ENCODE assay signal across 26 cellular contexts in the genomic region with DNA sequence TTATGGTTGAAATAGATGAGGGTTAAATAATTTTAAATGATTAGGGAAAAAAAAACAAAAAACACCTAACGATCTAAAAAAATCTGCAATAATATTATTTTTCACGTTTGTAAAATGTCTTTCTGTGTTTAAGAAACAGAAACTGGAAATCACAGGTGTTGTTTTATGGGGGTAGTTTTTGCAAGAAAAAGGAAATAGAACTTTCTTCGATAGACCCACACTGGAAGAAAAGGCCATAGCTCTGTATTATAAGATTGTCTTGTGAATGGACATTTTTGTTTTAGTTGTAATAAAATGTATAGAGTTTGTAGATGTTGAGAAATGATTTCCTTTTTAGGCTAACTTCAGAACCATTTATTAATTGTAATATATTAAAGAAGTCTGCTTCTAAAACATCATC. TPM values are rescaled to one million over a fixed set of nuclear protein-coding genes. Genes with fewer than 3 reads are reported as not detected.
DNase-seq lines count a peak whose midpoint lies in the region; ATAC-seq, FAIRE-seq and TF ChIP-seq lines count a peak whose summit lies in the region.
"Had no signal": no experiment of that assay in that cellular context is flagged by ENCODE, and none has a peak within 500 bp of the region (broad histone marks: within the 10 kb centered on the region; RNA-seq: fewer than 3 reads in every experiment).

No MANE protein-coding gene starts in this region.

- FAIRE-seq in HepG2 (lab: Jason Lieb, UNC), result no peak
- FAIRE-seq: keratinocyte, pancreas had no signal

- peak overlapping the region; percentile 24; the same call in 1 of the 2 replicates for H3K4me2 ChIP-seq in OCI-LY3 (ENCODE audit: low read length)
- H3K4me2 ChIP-seq in HepG2 (ENCODE audit: low read depth, low read length), result no peak overlapping the region
- H3K4me2 ChIP-seq: PC-9 had no signal

- peaks cover 28% of the 10 kb centered on the region for H3K4me1 ChIP-seq in OCI-LY3 (ENCODE audit: low read length)
- H3K4me1 ChIP-seq in HepG2 (ENCODE audit: insufficient read depth, low read length), result peaks cover 42% of the 10 kb centered on the region

- H3K27me3 ChIP-seq in OCI-LY3 (ENCODE audit: low read depth, low read length) (no peaks in the 10 kb centered on the region), HepG2 (ENCODE audit: control insufficient read depth in 1 of 2, insufficient read depth in 2 of 2, low read length in 2 of 2) (no peaks in the 10 kb centered on the region)
- H3K27me3 ChIP-seq: pancreas, spleen, thyroid gland had no signal

- TF ChIP-seq POLR2A in HepG2 (IDR thresholded peaks at IDR 0.05; ENCODE audit: insufficient read depth in 1 of 2, low read depth in 2 of 2, low read length in 2 of 2), result no peak

- TF ChIP-seq CTCF in OCI-LY3 (IDR thresholded peaks at IDR 0.05; ENCODE audit: low read depth, low read length), result no peak
- no peak for TF ChIP-seq CTCF in HepG2 (CRISPR knock-in tag; IDR thresholded peaks at IDR 0.05)

- H3K36me3 ChIP-seq in OCI-LY3 (replicated peaks; ENCODE audit: low read depth, low read length) (no peaks in the 10 kb centered on the region), HepG2 (replicated peaks in 1 of 2; ENCODE audit: control insufficient read depth in 1 of 2, insufficient read depth in 2 of 2, low read length in 2 of 2) (no peaks in the 10 kb centered on the region)
- H3K36me3 ChIP-seq: pancreas, spleen, thyroid gland had no signal

- BruUV-seq in HepG2 (replicated peaks; lab: Mats Ljungman, UMichigan), result no TSS peak

- no peak for TF ChIP-seq RAD21 in HepG2 (CRISPR knock-in tag; IDR thresholded peaks at IDR 0.05)

- 86% methylated on average over 3 of the region's 3 CpGs for WGBS in HepG2 (ENCODE audit: low lambda C conversion rate)

- H3K79me2 ChIP-seq in OCI-LY3 (ENCODE audit: low read length), result peaks cover 97% of the 10 kb centered on the region
- peaks cover 96% of the 10 kb centered on the region for H3K79me2 ChIP-seq in HepG2 (ENCODE audit: insufficient read depth, low read length)

- H3K4me3 ChIP-seq in OCI-LY3 (ENCODE audit: low read length) (no peak overlapping the region), HepG2 (replicated peaks in 1 of 3; ENCODE audit: insufficient read depth in 1 of 3, low read depth in 2 of 3, low read length in 3 of 3) (no peak overlapping the region)
- H3K4me3 ChIP-seq: pancreas, PC-9, spleen, thyroid gland had no signal

- no peaks in the 10 kb centered on the region for H3K27me3 Mint-ChIP-seq in stimulated activated naive CD8-positive, alpha-beta T cell treated with anti-CD3 and anti-CD28 coated beads, Interleukin-15, amount 100 ng/mL, for 72 hours
- H3K27me3 Mint-ChIP-seq: activated CD8-positive, alpha-beta T cell treated with anti-CD3 and anti-CD28 coated beads for 36 hours; CD4-positive, alpha-beta memory T cell had no signal

- peaks cover 30% of the 10 kb centered on the region for H4K20me1 ChIP-seq in OCI-LY3 (ENCODE audit: insufficient read depth, low read length)
- H4K20me1 ChIP-seq in HepG2 (ENCODE audit: insufficient read depth, low read length), result peaks cover 10% of the 10 kb centered on the region; the same call in 1 of the 2 replicates

- intact Hi-C loops in HepG2 (cut with micrococcal nuclease; ENCODE audit: unreplicated experiment), result loop anchor here (10.0 kb wide), 1 partner anchor 673 kb away; the partner anchor contains the start of gene SNX24

- peak overlapping the region; percentile 22 to 45 for H3K4me3 Mint-ChIP-seq in stimulated activated naive CD8-positive, alpha-beta T cell treated with anti-CD3 and anti-CD28 coated beads, Interleukin-15, amount 100 ng/mL, for 72 hours
- H3K4me3 Mint-ChIP-seq: activated CD8-positive, alpha-beta T cell treated with anti-CD3 and anti-CD28 coated beads for 36 hours; nephron progenitor cell had no signal

- H3K27ac ChIP-seq in OCI-LY3 (ENCODE audit: low read length), result no peak overlapping the region
- no peak overlapping the region for H3K27ac ChIP-seq in HepG2 (ENCODE audit: extremely low read length, insufficient read depth, low read length)
- H3K27ac ChIP-seq: pancreas, PC-9, thyroid gland had no signal

- H3K9ac ChIP-seq in OCI-LY3 (ENCODE audit: low read length) (no peak overlapping the region), HepG2 (ENCODE audit: insufficient read depth, low read depth, low read length) (no peak overlapping the region)

- POLR2A ChIA-PET in HepG2 (lab: Yijun Ruan, JAX), result no interaction called here

- H3K27ac Mint-ChIP-seq in stimulated activated naive CD8-positive, alpha-beta T cell treated with anti-CD3 and anti-CD28 coated beads, Interleukin-15, amount 100 ng/mL, for 72 hours, result no peak overlapping the region
- H3K27ac Mint-ChIP-seq: nephron progenitor cell had no signal

- ATAC-seq in GM18867 (IDR thresholded peaks at IDR 0.05; ENCODE audit: unreplicated experiment) (peak; percentile 39), GM21576 (IDR thresholded peaks at IDR 0.05; ENCODE audit: unreplicated experiment) (peak; percentile 25), HepG2 (no peak), GM19397 (IDR thresholded peaks at IDR 0.05; ENCODE audit: unreplicated experiment) (no peak)
- ATAC-seq in stimulated activated naive CD8-positive, alpha-beta T cell treated with anti-CD3 and anti-CD28 coated beads, Interleukin-15, amount 100 ng/mL, for 72 hours, result no peak
- ATAC-seq: activated CD8-positive, alpha-beta T cell treated with anti-CD3 and anti-CD28 coated beads for 36 hours; pancreas had no signal

- H2AFZ ChIP-seq in OCI-LY3 (ENCODE audit: low read depth, low read length) (no peak overlapping the region), HepG2 (ENCODE audit: low read length) (no peak overlapping the region)
- H2AFZ ChIP-seq: PC-9 had no signal

- in situ Hi-C loops in HepG2 (cut with HindIII; ENCODE audit: extremely low pct_ligation_motif_present, low pct_unique_long_range_greater_than_20kb), result no loop called here

- DNase-seq in stimulated activated naive CD8-positive, alpha-beta T cell treated with anti-CD3 and anti-CD28 coated beads, Interleukin-15, amount 100 ng/mL, for 72 hours, result no peak
- DNase-seq in HepG2 (ENCODE audit: low spot score) (no peak), T-helper 9 cell (no peak)
- DNase-seq: activated CD4-positive, CD25-positive, alpha-beta regulatory T cell treated with anti-CD3 and anti-CD28 coated beads, Interleukin-2, amount 50 U/mL, for 72 hours; activated effector memory CD4-positive, alpha-beta T cell treated with anti-CD3 and anti-CD28 coated beads, Interleukin-2, amount 50 U/mL, for 16 hours; CD4-positive, alpha-beta memory T cell; central memory CD4-positive, alpha-beta T cell; dermis blood vessel endothelial cell; DMS 273 treated with DMSO at 0.1 percent for 48 hours; H7; NCI-H1092 treated with DMSO at 0.1 percent for 48 hours; NCI-H2081; nephron progenitor cell; pancreas; PC-9; SHP77; spleen; stimulated activated CD4-positive, alpha-beta T cell treated with anti-CD3 and anti-CD28 coated beads, Interleukin-4, amount 100 ng/mL, for 1 hour; stimulated activated naive CD4-positive, alpha-beta T cell; thyroid gland had no signal

- H3K4me1 Mint-ChIP-seq in stimulated activated naive CD8-positive, alpha-beta T cell treated with anti-CD3 and anti-CD28 coated beads, Interleukin-15, amount 100 ng/mL, for 72 hours, result peaks cover 60% of the 10 kb centered on the region

- TF ChIP-seq EP300 in HepG2 (IDR thresholded peaks at IDR 0.05; ENCODE audit: low read depth in 2 of 2, low read length in 2 of 2), result no peak
- no peak for TF ChIP-seq EP300 in HepG2 (CRISPR knock-in tag; IDR thresholded peaks at IDR 0.05; ENCODE audit: borderline replicate concordance)

- CTCF ChIA-PET in HepG2 (lab: Yijun Ruan, JAX; ENCODE audit: low intra/inter-chr PET ratio, low total read pairs), result no interaction called here

- no peaks in the 10 kb centered on the region for H3K9me3 Mint-ChIP-seq in stimulated activated naive CD8-positive, alpha-beta T cell treated with anti-CD3 and anti-CD28 coated beads, Interleukin-15, amount 100 ng/mL, for 72 hours
- H3K9me3 Mint-ChIP-seq: activated CD8-positive, alpha-beta T cell treated with anti-CD3 and anti-CD28 coated beads for 36 hours; CD4-positive, alpha-beta memory T cell; nephron progenitor cell had no signal

- H3K9me3 ChIP-seq in OCI-LY3 (ENCODE audit: insufficient read depth, low read length) (no peaks in the 10 kb centered on the region), HepG2 (ENCODE audit: low read length) (no peaks in the 10 kb centered on the region)
- H3K9me3 ChIP-seq: pancreas, spleen, thyroid gland had no signal

TF ChIP-seq in HepG2, 621 proteins besides CTCF, POLR2A, EP300 and RAD21 (continues in another document):
- TF ChIP-seq IRX3 (CRISPR knock-in tag; IDR thresholded peaks at IDR 0.05; ENCODE audit: borderline replicate concordance, low read depth), result no peak

RNA-seq across cellular contexts. Expression of gene CSNK1G3, which starts 5.5 kb away (rescaled TPM):
- total RNA-seq in HepG2 (2016; rRNA removed; fragmentation: Illumina TruSeq; extraction: Trizol), result 31.5 and 35.4 TPM in 2 replicates
- total RNA-seq in HepG2 (2016; cell fraction: cytosol; rRNA removed; fragmentation: Illumina TruSeq; extraction: Trizol; ENCODE audit: low read depth), result 97.8 and 110 TPM in 2 replicates
- 29.7 and 30.5 TPM in 2 replicates for total RNA-seq in HepG2 (2016; cell fraction: insoluble cytoplasmic fraction; rRNA removed; fragmentation: Illumina TruSeq; extraction: Trizol)
- total RNA-seq in HepG2 (2016; cell fraction: membrane; rRNA removed; fragmentation: Illumina TruSeq; extraction: Trizol), result 52.6 and 53.8 TPM in 2 replicates
- total RNA-seq in HepG2 (2016; cell fraction: nucleus; rRNA removed; fragmentation: Illumina TruSeq; extraction: Trizol), result 22.9 and 25.8 TPM in 2 replicates
- polyA plus RNA-seq in HepG2 (2011; rRNA removed), result 11.3 and 12.8 TPM in 2 replicates
- 5.5 and 9.1 TPM in 2 replicates for polyA plus RNA-seq in HepG2 (2011; cell fraction: cytosol; rRNA removed)
- 6.0 and 6.6 TPM in 2 replicates for polyA plus RNA-seq in HepG2 (2011; cell fraction: nucleus; rRNA removed)
- 17.4 and 18.3 TPM in 2 replicates for polyA plus RNA-seq in HepG2 (2012)
- 3.0 and 3.4 TPM in 2 replicates for polyA plus RNA-seq in HepG2 (2016; cell fraction: cytosol; fragmentation: Illumina TruSeq; extraction: Trizol; ENCODE audit: low read depth)
- polyA plus RNA-seq in HepG2 (2016; cell fraction: insoluble cytoplasmic fraction; fragmentation: Illumina TruSeq; extraction: Trizol; ENCODE audit: low read depth), result 25.8 and 27.6 TPM in 2 replicates
- 11.6 and 12.0 TPM in 2 replicates for polyA plus RNA-seq in HepG2 (2016; cell fraction: membrane; fragmentation: Illumina TruSeq; extraction: Trizol; ENCODE audit: low read depth)
- polyA plus RNA-seq in HepG2 (2016; cell fraction: nucleus; fragmentation: Illumina TruSeq; extraction: Trizol; ENCODE audit: insufficient read depth, low read depth), result 15.2 and 15.7 TPM in 2 replicates
- 12.8 and 14.1 TPM in 2 replicates for polyA minus RNA-seq in HepG2 (2011; rRNA and poly(A)+ RNA removed; ENCODE audit: low replicate concordance)
- polyA minus RNA-seq in HepG2 (2011; cell fraction: cytosol; rRNA and poly(A)+ RNA removed), result 30.2 and 40.0 TPM in 2 replicates
- polyA minus RNA-seq in HepG2 (2011; cell fraction: nucleus; rRNA and poly(A)+ RNA removed), result 48.9 and 56.9 TPM in 2 replicates

Comparison
In these comparisons a context has a peak if more than half of its experiments do, and no peak if none do; other contexts are left out.
1. ATAC-seq: peak in GM18867 (single experiment) and GM21576 (single experiment); none in stimulated activated naive CD8-positive, alpha-beta T cell treated with anti-CD3 and anti-CD28 coated beads, Interleukin-15, amount 100 ng/mL, for 72 hours (single experiment), HepG2 (single experiment) and GM19397 (single experiment).